In genomic region chr1:7824701-7825100, GRCh38 we compare ENCODE assay signal across 18 cellular contexts. TPM values are rescaled to one million over a fixed set of nuclear protein-coding genes. Genes with fewer than 3 reads are reported as not detected.
A peak's percentile ranks its signal among the peaks of the same experiment; 100 is the strongest.
DNase-seq lines count a peak whose midpoint lies in the region; ATAC-seq and TF ChIP-seq lines count a peak whose summit lies in the region.
"Had no signal": no experiment of that assay in that cellular context is flagged by ENCODE, and none has a peak within 500 bp of the region (broad histone marks: within the 10 kb centered on the region; RNA-seq: fewer than 3 reads in every experiment).

No MANE protein-coding gene starts in this region.

- H3K23me2 ChIP-seq in H9 (ENCODE audit: insufficient read length, low read depth, low read length, poor library complexity, severe bottlenecking) = no peaks in the 10 kb centered on the region

- H2BK15ac ChIP-seq in H9 (ENCODE audit: low read depth, low read length) = no peak overlapping the region

- no peak overlapping the region for H4K5ac ChIP-seq in H9 (ENCODE audit: insufficient read length, low read depth, low read length)

- no peak overlapping the region for H2BK120ac ChIP-seq in H9 (ENCODE audit: low read depth, low read length, poor library complexity, severe bottlenecking)

- no peak overlapping the region for H2AK5ac ChIP-seq in H9 (ENCODE audit: insufficient read length, low read length)

- H3K9me3 Mint-ChIP-seq in H9 = no peaks in the 10 kb centered on the region
- H3K9me3 Mint-ChIP-seq: CD4-positive, alpha-beta memory T cell had no signal

- no peak overlapping the region for H3T11ph ChIP-seq in H9 (ENCODE audit: low read length)

- no peak overlapping the region for H4K91ac ChIP-seq in H9 (ENCODE audit: insufficient read length, low read depth, low read length)

- no peak overlapping the region for H3K4ac ChIP-seq in H9 (ENCODE audit: low read depth, low read length)

- no peaks in the 10 kb centered on the region for H3K9me3 ChIP-seq in H9 (ENCODE audit: control insufficient read depth, low read depth, low read length)
- no peaks in the 10 kb centered on the region for H3K9me3 ChIP-seq in thyroid gland

- no peak overlapping the region for H2BK5ac ChIP-seq in H9 (ENCODE audit: insufficient read length, low read length)

- no peak overlapping the region for H4K8ac ChIP-seq in H9 (replicated peaks; ENCODE audit: insufficient read length, low read depth, low read length)

- no peaks in the 10 kb centered on the region for H3K27me3 Mint-ChIP-seq in H9 (ENCODE audit: low read depth)
- H3K27me3 Mint-ChIP-seq: CD4-positive, alpha-beta memory T cell had no signal

- H3K9ac ChIP-seq in H9 (ENCODE audit: extremely low read depth, insufficient read length, low read length) = no peak overlapping the region
- H3K9ac ChIP-seq: GM23248 had no signal

- H3K27ac Mint-ChIP-seq in H9 = peak overlapping the region in 2 of 3 experiments; percentile 32 to 43; a peak in 1 of 7 replicates

- ATAC-seq in GM18868 (IDR thresholded peaks at IDR 0.05; ENCODE audit: unreplicated experiment) = no peak
- ATAC-seq in HG02884 (IDR thresholded peaks at IDR 0.05; ENCODE audit: unreplicated experiment) = no peak
- ATAC-seq: GM12878 had no signal

- H3K56ac ChIP-seq in H9 (ENCODE audit: insufficient read length, low read depth, low read length) = no peak overlapping the region

- H3K4me3 Mint-ChIP-seq in H9 = no peak overlapping the region
- H3K4me3 Mint-ChIP-seq: CD4-positive, alpha-beta memory T cell had no signal

- no peak for TF ChIP-seq CTCF in H9 (conservative IDR thresholded peaks at IDR 0.05)
- TF ChIP-seq CTCF in thyroid gland (IDR thresholded peaks at IDR 0.05) = no peak

- in situ Hi-C loops in G401 (cut with HindIII; ENCODE audit: low sequenced_read_pairs) = no loop called here

- no peak overlapping the region for H2BK12ac ChIP-seq in H9 (ENCODE audit: insufficient read length, low read depth, low read length)

- no peaks in the 10 kb centered on the region for H3K4me1 ChIP-seq in H9 (ENCODE audit: insufficient read depth, low read length)
- H3K4me1 ChIP-seq in thyroid gland = no peaks in the 10 kb centered on the region

- peaks cover 29 to 43% of the 10 kb centered on the region in 2 donors for H3K36me3 ChIP-seq in thyroid gland

- no peak overlapping the region for H3K4me2 ChIP-seq in H9 (ENCODE audit: insufficient read depth, insufficient read length, low read length)

- no CpG with 5 or more reads among the region's 8 CpGs for WGBS in H9 (ENCODE audit: extremely low coverage, insufficient read length, low lambda C conversion rate)
- 30 to 40% methylated on average over 8 of the region's 8 CpGs for WGBS in thyroid gland, 2 donors

- H3K4me3 ChIP-seq in thyroid gland (replicated peaks in 1 of 3) = no peak overlapping the region
- H3K4me3 ChIP-seq: GM12878, GM23248 had no signal

- H3K79me1 ChIP-seq in H9 (ENCODE audit: insufficient read depth, low read depth, low read length, poor library complexity, severe bottlenecking) = no peaks in the 10 kb centered on the region

- peak; percentile 2 for DNase-seq in ELF-1 (ENCODE audit: low read depth, low spot score)
- peak; percentile 24 for DNase-seq in G401 (ENCODE audit: low spot score)
- no peak for DNase-seq in H9
- peak; percentile 90 to 91 for DNase-seq in thyroid gland
- DNase-seq: Calu3; CD4-positive, alpha-beta memory T cell; COR-L47; DMS53; DMS79 treated with DMSO at 0.1 percent for 48 hours; GDM1; GM23248; HCEC 1CT had no signal

- H3K27ac ChIP-seq in H9 (ENCODE audit: insufficient read length, low read depth, low read length) (no peak overlapping the region), thyroid gland (peak overlapping the region in 2 of 3 donors; percentile 16 to 69)
- H3K27ac ChIP-seq: GM23248 had no signal

- H3K27me3 ChIP-seq in H9 (ENCODE audit: insufficient read depth, low read length) (no peaks in the 10 kb centered on the region), thyroid gland (no peaks in the 10 kb centered on the region)

- H3K18ac ChIP-seq in H9 (ENCODE audit: insufficient read length, low read depth, low read length) = no peak overlapping the region

- intact Hi-C loops in thyroid gland (cut with DNase I) = no loop called here

- H4K20me1 ChIP-seq in H9 (ENCODE audit: control insufficient read depth, insufficient read depth, insufficient read length) = no peaks in the 10 kb centered on the region

- TF ChIP-seq POLR2A in thyroid gland (IDR thresholded peaks at IDR 0.05) = no peak

- no peaks in the 10 kb centered on the region for H3K4me1 Mint-ChIP-seq in H9

- H3K23ac ChIP-seq in H9 (ENCODE audit: insufficient read length, low read depth, low read length) = no peak overlapping the region

- no peak overlapping the region for H2AFZ ChIP-seq in H9 (ENCODE audit: low read length)
- H2AFZ ChIP-seq: GM23248 had no signal

- H2BK20ac ChIP-seq in H9 (ENCODE audit: low read depth, low read length, poor library complexity, severe bottlenecking) = no peak overlapping the region

- no peaks in the 10 kb centered on the region for H3K79me2 ChIP-seq in H9 (ENCODE audit: insufficient read depth, low read length)

- no peak overlapping the region for H3K14ac ChIP-seq in H9 (ENCODE audit: insufficient read depth, low read length)

- peaks cover 2 to 22% (median 21%) of the 10 kb centered on the region in 3 experiments; a peak in 5 of 7 replicates for H3K36me3 Mint-ChIP-seq in H9 (ENCODE audit: insufficient read depth in 1 of 3, low read depth in 3 of 3)

RNA-seq across cellular contexts. Expression of gene UTS2, which starts 28.2 kb away (rescaled TPM):
- not detected in 2 replicates for total RNA-seq in G401 (2014; rRNA removed; shearing (Covaris generic))
- total RNA-seq in H9 (2021) = not detected in 2 replicates
- total RNA-seq in thyroid gland = not detected
- total RNA-seq: A172, Calu3, Daoy, GM12878, GM23248, H4 had no signal

RNA-seq across cellular contexts. Expression of gene PER3, which starts 40.6 kb away (rescaled TPM):
- total RNA-seq in G401 (2014; rRNA removed; shearing (Covaris generic)) = 15.2 and 23.5 TPM in 2 replicates
- total RNA-seq in H9 (2021) (9.0 and 9.3 TPM in 2 replicates), thyroid gland (10 to 100 TPM in 3 of 4 donors, 1 to 10 TPM in 1; 8.9 to 30.9 (median 20.9) TPM)

RNA-seq across cellular contexts. Expression of gene VAMP3, which starts 53.6 kb away (rescaled TPM):
- total RNA-seq in G401 (2014; rRNA removed; shearing (Covaris generic)) = 95.6 and 126 TPM in 2 replicates
- total RNA-seq in H9 (2021) = 42.9 and 46.8 TPM in 2 replicates
- 100 to 1,000 TPM in 2 of 4 donors, 10 to 100 TPM in 2; 82.8 to 731 (median 95.2) TPM for total RNA-seq in thyroid gland
